ENCODE assay signal across 8 cellular contexts in the genomic region with DNA sequence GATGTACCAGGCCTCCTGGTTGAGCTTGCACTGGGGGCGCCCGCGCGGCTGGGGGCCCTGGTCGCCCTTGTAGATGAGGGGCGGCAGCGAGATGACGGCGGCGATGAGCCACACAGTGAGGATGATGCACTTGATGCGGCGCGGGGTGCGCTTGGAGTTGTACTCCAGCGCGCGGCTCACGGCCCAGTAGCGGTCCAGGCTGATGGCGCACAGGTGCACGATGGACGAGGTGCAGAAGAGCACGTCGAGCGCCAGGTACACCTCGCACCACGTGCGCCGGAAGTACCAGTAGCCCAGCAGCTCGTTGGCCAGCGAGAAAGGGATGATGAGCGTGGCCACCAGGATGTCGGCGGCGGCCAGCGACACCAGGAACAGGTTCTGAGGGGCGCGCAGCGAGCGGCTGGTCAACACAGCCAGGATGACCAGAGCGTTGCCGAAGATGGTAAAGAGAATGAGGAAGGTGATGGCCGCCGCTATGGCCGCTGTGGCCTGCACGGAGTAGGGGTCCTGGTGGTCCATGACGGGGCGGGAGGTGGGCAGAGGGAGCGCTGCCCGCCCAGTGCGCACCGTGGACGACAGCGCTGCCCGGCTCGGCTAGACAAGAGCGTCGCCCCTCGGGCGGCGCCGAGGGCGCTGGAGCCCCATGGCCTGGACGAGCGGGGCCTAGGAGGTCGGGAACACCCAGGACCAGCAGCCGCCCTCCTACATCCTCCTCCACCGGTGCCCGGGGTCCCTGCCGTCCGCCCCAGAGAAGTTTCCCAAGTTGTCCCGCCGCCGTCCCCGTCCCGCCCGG. TPM values are rescaled to one million over a fixed set of nuclear protein-coding genes. Genes with fewer than 3 reads are reported as not detected.
A peak's percentile ranks its signal among the peaks of the same experiment; 100 is the strongest.
DNase-seq lines count a peak whose midpoint lies in the region; ATAC-seq and TF ChIP-seq lines count a peak whose summit lies in the region.

No MANE protein-coding gene starts in this region.

- H3K36me3 Mint-ChIP-seq in stimulated activated naive CD8-positive, alpha-beta T cell treated with anti-CD3 and anti-CD28 coated beads, Interleukin-15, Interleukin-2, amounts not matched to agents 100 ng/mL and 50 ng/mL, for 24 hours (ENCODE audit: low read depth) = no peaks in the 10 kb centered on the region
- no peaks in the 10 kb centered on the region for H3K36me3 Mint-ChIP-seq in naive thymus-derived CD8-positive, alpha-beta T cell

- H3K27me3 ChIP-seq in colonic mucosa = peaks cover 8% of the 10 kb centered on the region

- no peak for DNase-seq in stimulated activated naive CD8-positive, alpha-beta T cell treated with anti-CD3 and anti-CD28 coated beads, Interleukin-15, Interleukin-2, amounts not matched to agents 100 U/mL and 50 U/mL, for 24 hours
- no peak for DNase-seq in colonic mucosa
- peak in 2 of 10 donors; percentile 32 to 50 for DNase-seq in naive thymus-derived CD8-positive, alpha-beta T cell
- DNase-seq in RWPE1 (ENCODE audit: low spot score) = no peak
- no peak for DNase-seq in MV-4-11 (lab: John Stamatoyannopoulos, UW)
- DNase-seq in GM13976 (ENCODE audit: low spot score) = no peak

- H3K9ac ChIP-seq in colonic mucosa (ENCODE audit: low read depth in 2 of 2, low read length in 2 of 2) = no peak overlapping the region

- in situ Hi-C loops in GM13976 (cut with MboI; ENCODE audit: low sequenced_read_pairs, unreplicated experiment) = loop anchor here (25.0 kb wide), 1 partner anchor 104 kb away; no protein-coding TSS in a partner anchor

- H3K36me3 ChIP-seq in colonic mucosa = no peaks in the 10 kb centered on the region

- no peak for ATAC-seq in stimulated activated naive CD8-positive, alpha-beta T cell treated with anti-CD3 and anti-CD28 coated beads, Interleukin-15, Interleukin-2, amounts not matched to agents 100 U/mL and 50 U/mL, for 24 hours
- ATAC-seq in naive thymus-derived CD8-positive, alpha-beta T cell = no peak
- no peak for ATAC-seq in GM21717 (IDR thresholded peaks at IDR 0.05; ENCODE audit: unreplicated experiment)

- H3K4me3 ChIP-seq in colonic mucosa = peak overlapping the region; percentile 61

- CTCF ChIA-PET in RWPE1 (lab: Yijun Ruan, JAX) = interaction anchor here (0.7 to 3.6 kb wide), 4 partner anchors 23 to 758 kb away, joined by 3 to 27 read pairs (median 6); partner anchors contain the start of gene ASTL

- no peaks in the 10 kb centered on the region for H3K9me3 ChIP-seq in colonic mucosa

- no peak overlapping the region for H3K27ac ChIP-seq in colonic mucosa
- H3K27ac ChIP-seq in RWPE1 = no peak overlapping the region

- H3K27me3 Mint-ChIP-seq in stimulated activated naive CD8-positive, alpha-beta T cell treated with anti-CD3 and anti-CD28 coated beads, Interleukin-15, Interleukin-2, amounts not matched to agents 100 ng/mL and 50 ng/mL, for 24 hours = peaks cover 29% of the 10 kb centered on the region
- peaks cover 6 to 25% (median 22%) of the 10 kb centered on the region in 5 donors for H3K27me3 Mint-ChIP-seq in naive thymus-derived CD8-positive, alpha-beta T cell

- H3K27ac Mint-ChIP-seq in stimulated activated naive CD8-positive, alpha-beta T cell treated with anti-CD3 and anti-CD28 coated beads, Interleukin-15, Interleukin-2, amounts not matched to agents 100 ng/mL and 50 ng/mL, for 24 hours = peak overlapping the region; percentile 40
- H3K27ac Mint-ChIP-seq in naive thymus-derived CD8-positive, alpha-beta T cell = peak overlapping the region in 7 of 10 donors; percentile 20 to 89 (median 61)

- peaks cover 30% of the 10 kb centered on the region for H3K4me1 Mint-ChIP-seq in stimulated activated naive CD8-positive, alpha-beta T cell treated with anti-CD3 and anti-CD28 coated beads, Interleukin-15, Interleukin-2, amounts not matched to agents 100 ng/mL and 50 ng/mL, for 24 hours (ENCODE audit: low read depth)
- peaks cover 16 to 37% (median 22%) of the 10 kb centered on the region in 4 donors for H3K4me1 Mint-ChIP-seq in naive thymus-derived CD8-positive, alpha-beta T cell

- peak overlapping the region; percentile 72 for H3K4me3 Mint-ChIP-seq in stimulated activated naive CD8-positive, alpha-beta T cell treated with anti-CD3 and anti-CD28 coated beads, Interleukin-15, Interleukin-2, amounts not matched to agents 100 ng/mL and 50 ng/mL, for 24 hours
- peak overlapping the region; percentile 71 to 91 (median 80) for H3K4me3 Mint-ChIP-seq in naive thymus-derived CD8-positive, alpha-beta T cell

- peaks cover 4% of the 10 kb centered on the region for H3K4me1 ChIP-seq in colonic mucosa

- POLR2A ChIA-PET in naive thymus-derived CD8-positive, alpha-beta T cell (lab: Charles Lee) = interaction anchor here (0.6 kb wide), 1 partner anchor 129 kb away, joined by 3 read pairs; no protein-coding TSS in a partner anchor
- POLR2A ChIA-PET in RWPE1 (lab: Yijun Ruan, JAX; ENCODE audit: low non-redundant PET) = no interaction called here

- TF ChIP-seq CTCF in colonic mucosa (IDR thresholded peaks at IDR 0.05) = no peak
- TF ChIP-seq CTCF in RWPE1 (conservative IDR thresholded peaks at IDR 0.05; ENCODE audit: low read depth) = no peak
- no peak for TF ChIP-seq CTCF in GM13976 (IDR thresholded peaks at IDR 0.05; ENCODE audit: borderline replicate concordance, control extremely low read depth, extremely low read depth, insufficient read depth, missing control alignments)

- H3K9me3 Mint-ChIP-seq in stimulated activated naive CD8-positive, alpha-beta T cell treated with anti-CD3 and anti-CD28 coated beads, Interleukin-15, Interleukin-2, amounts not matched to agents 100 ng/mL and 50 ng/mL, for 24 hours = no peaks in the 10 kb centered on the region
- H3K9me3 Mint-ChIP-seq in naive thymus-derived CD8-positive, alpha-beta T cell = no peaks in the 10 kb centered on the region

- intact Hi-C loops in colonic mucosa (cut with DNase I) = loop anchor here (10.0 kb wide), 1 partner anchor 91 kb away; no protein-coding TSS in a partner anchor

RNA-seq across cellular contexts. Expression of gene ADRA2B, which starts 0.5 kb away (rescaled TPM):
- under 1 TPM; 0.54 to 0.90 TPM for total RNA-seq in colonic mucosa
- under 1 TPM in 1 of 2 experiments, not detected in 1; 0.22 TPM for total RNA-seq in naive thymus-derived CD8-positive, alpha-beta T cell
- polyA plus RNA-seq in naive thymus-derived CD8-positive, alpha-beta T cell = not detected

RNA-seq across cellular contexts. Expression of gene ASTL, which starts 22.5 kb away (rescaled TPM):
- total RNA-seq in colonic mucosa = under 1 TPM in 1 of 2 donors, not detected in 1; 0.82 TPM
- total RNA-seq in naive thymus-derived CD8-positive, alpha-beta T cell = 1 to 10 TPM; 5.3 to 6.8 TPM
- polyA plus RNA-seq in naive thymus-derived CD8-positive, alpha-beta T cell = under 1 TPM in 2 of 3 donors, not detected in 1; 0.50 to 0.64 TPM

RNA-seq across cellular contexts. Expression of gene DUSP2, which starts 29.4 kb away (rescaled TPM):
- 1 to 10 TPM; 1.6 to 5.1 TPM for total RNA-seq in colonic mucosa
- 10 to 100 TPM; 31.5 to 36.5 TPM for total RNA-seq in naive thymus-derived CD8-positive, alpha-beta T cell
- polyA plus RNA-seq in naive thymus-derived CD8-positive, alpha-beta T cell = 100 to 1,000 TPM in 1 of 3 donors, 10 to 100 TPM in 2; 24.3 to 459 (median 60.7) TPM

Comparison
In these comparisons a context has a peak if more than half of its experiments do, and no peak if none do; other contexts are left out.
1. RNA of gene DUSP2, which starts 29.4 kb away (total RNA-seq): 31.5 to 36.5 TPM in naive thymus-derived CD8-positive, alpha-beta T cell; 1.6 to 5.1 TPM in colonic mucosa; every median in the first group is over 4 times any median in the second.